Comparison of ENCODE assay signal across 14 cellular contexts in the genomic region with DNA sequence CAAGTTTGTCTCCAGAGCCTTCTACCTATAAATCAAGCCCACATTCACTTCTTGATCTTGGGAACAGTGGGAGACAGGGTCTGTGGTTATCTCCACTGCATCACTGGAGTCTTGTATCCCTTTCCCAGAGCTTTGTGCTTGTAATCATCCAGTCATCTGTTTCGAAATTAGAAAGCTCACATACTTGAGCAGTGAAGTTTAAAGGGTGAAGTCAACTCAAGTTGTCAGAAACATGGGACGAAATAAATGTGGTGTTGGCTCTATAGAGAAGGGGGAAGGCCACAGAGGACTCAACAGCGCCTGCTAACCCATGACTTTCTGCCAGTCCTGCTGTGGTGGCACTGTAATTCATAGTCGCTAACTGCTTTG.
A peak's percentile ranks its signal among the peaks of the same experiment; 100 is the strongest.
DNase-seq lines count a peak whose midpoint lies in the region; ATAC-seq and TF ChIP-seq lines count a peak whose summit lies in the region.
"Had no signal": no experiment of that assay in that cellular context is flagged by ENCODE, and none has a peak within 500 bp of the region (broad histone marks: within the 10 kb centered on the region; RNA-seq: fewer than 3 reads in every experiment).

No MANE protein-coding gene starts in this region.

- no peaks in the 10 kb centered on the region for H3K9me3 ChIP-seq in ascending aorta
- no peaks in the 10 kb centered on the region for H3K9me3 ChIP-seq in gastroesophageal sphincter

- H3K36me3 ChIP-seq in ascending aorta = peaks cover 28 to 49% of the 10 kb centered on the region in 2 donors
- peaks cover 0 to 51% of the 10 kb centered on the region in 2 donors for H3K36me3 ChIP-seq in gastroesophageal sphincter

- no peaks in the 10 kb centered on the region for H3K27me3 ChIP-seq in ascending aorta
- H3K27me3 ChIP-seq in gastroesophageal sphincter = no peaks in the 10 kb centered on the region

- peak overlapping the region; percentile 46 to 63 for H3K27ac ChIP-seq in ascending aorta
- peak overlapping the region in 2 of 4 donors; percentile 11 to 43 for H3K27ac ChIP-seq in gastroesophageal sphincter
- H3K27ac ChIP-seq: epithelial cell of prostate had no signal

- intact Hi-C loops in ascending aorta (cut with DNase I) = no loop called here

- ATAC-seq in gastroesophageal sphincter (no peak), GM18517 (IDR thresholded peaks at IDR 0.05; ENCODE audit: unreplicated experiment) (no peak)

- H3K4me1 ChIP-seq in ascending aorta (peaks cover 8 to 31% of the 10 kb centered on the region in 2 donors), gastroesophageal sphincter (peaks cover 0 to 28% (median 0%) of the 10 kb centered on the region in 3 donors)

- TF ChIP-seq POLR2A in gastroesophageal sphincter (IDR thresholded peaks at IDR 0.05) = no peak

- no peak for TF ChIP-seq EP300 in gastroesophageal sphincter (IDR thresholded peaks at IDR 0.05)

- peak; percentile 43 for DNase-seq in EL
- no peak for DNase-seq in ascending aorta (ENCODE audit: low spot score in 2 of 2)
- DNase-seq in fibroblast of villous mesenchyme (ENCODE audit: low read depth) = peak; percentile 82
- DNase-seq in skeletal muscle cell (ENCODE audit: low read depth) = peak; percentile 96
- DNase-seq in stimulated activated naive CD4-positive, alpha-beta T cell (lab: John Stamatoyannopoulos, UW) = no peak
- DNase-seq in anterior cingulate cortex (lab: John Stamatoyannopoulos, UW) = no peak
- DNase-seq: activated CD4-positive, alpha-beta T cell treated with anti-CD3 and anti-CD28 coated beads, Interleukin-2, amount 50 U/mL, for 48 hours; midbrain; NCI-H1048; SHP77 treated with DMSO at 0.1 percent for 48 hours; T1000 had no signal

- TF ChIP-seq CTCF in ascending aorta (IDR thresholded peaks at IDR 0.05) (no peak), fibroblast of villous mesenchyme (IDR thresholded peaks at IDR 0.05; ENCODE audit: insufficient read depth, low read depth, low read length) (no peak), gastroesophageal sphincter (IDR thresholded peaks at IDR 0.05) (no peak)

- H3K4me3 ChIP-seq in ascending aorta (no peak overlapping the region), fibroblast of villous mesenchyme (ENCODE audit: low read depth, low read length) (no peak overlapping the region), skeletal muscle cell (ENCODE audit: low read depth, low read length) (no peak overlapping the region), gastroesophageal sphincter (no peak overlapping the region)

- 24 to 59% methylated on average over 3 of the region's 4 CpGs for WGBS in gastroesophageal sphincter (ENCODE audit: low coverage in 1 of 2), 2 donors

Comparison
In these comparisons a context has a peak if more than half of its experiments do, and no peak if none do; other contexts are left out.
1. DNase-seq: peak in EL (single experiment), fibroblast of villous mesenchyme (single experiment) and skeletal muscle cell (single experiment); none in ascending aorta (0 of 2), stimulated activated naive CD4-positive, alpha-beta T cell (0 of 6) and anterior cingulate cortex (0 of 58).